9 cellular contexts compared by ENCODE assay signal in genomic region chr2:239106314-239106908, GRCh38.
DNase-seq lines count a peak whose midpoint lies in the region; ATAC-seq, FAIRE-seq and TF ChIP-seq lines count a peak whose summit lies in the region.
"Had no signal": no experiment of that assay in that cellular context is flagged by ENCODE, and none has a peak within 500 bp of the region (broad histone marks: within the 10 kb centered on the region; RNA-seq: fewer than 3 reads in every experiment).

No MANE protein-coding gene starts in this region.

- no peak overlapping the region for H3K27ac ChIP-seq in astrocyte (ENCODE audit: low read depth, low read length)
- H3K27ac ChIP-seq in transverse colon = no peak overlapping the region

- H3K4me1 ChIP-seq in astrocyte (ENCODE audit: insufficient read depth, low read length) (no peaks in the 10 kb centered on the region), transverse colon (peaks cover 0 to 6% (median 3%) of the 10 kb centered on the region in 4 donors)

- H3K27me3 ChIP-seq in astrocyte (ENCODE audit: insufficient read depth, low read length) = no peaks in the 10 kb centered on the region
- no peaks in the 10 kb centered on the region for H3K27me3 ChIP-seq in transverse colon

- no peak for ATAC-seq in GM19395 (IDR thresholded peaks at IDR 0.05; ENCODE audit: unreplicated experiment)

- WGBS in transverse colon (ENCODE audit: low coverage in 1 of 2), 2 donors = 57 to 71% methylated on average over 1 to 11 of the region's 11 CpGs

- TF ChIP-seq POLR2A in transverse colon (IDR thresholded peaks at IDR 0.05) = no peak

- DNase-seq in NCI-H345 (lab: John Stamatoyannopoulos, UW) (peak; percentile 31), NCI-H345 treated with DMSO at 0.1 percent for 48 hours (lab: John Stamatoyannopoulos, UW; ENCODE audit: unreplicated experiment) (no peak), NCI-H1694 (lab: John Stamatoyannopoulos, UW) (peak; percentile 39), astrocyte (ENCODE audit: low read depth) (peak; percentile 37), inferior parietal cortex (ENCODE audit: extremely low spot score) (peak; percentile 76), transverse colon (peak; percentile 44), NOMO-1 treated with dmso at 0.1 percent for 144 hours (lab: John Stamatoyannopoulos, UW; ENCODE audit: unreplicated experiment) (no peak)

- no peak overlapping the region for H3K4me2 ChIP-seq in astrocyte (ENCODE audit: low read length)

- H3K9me3 ChIP-seq in astrocyte (ENCODE audit: insufficient read depth, low read depth, low read length) (no peaks in the 10 kb centered on the region), transverse colon (no peaks in the 10 kb centered on the region)

- no peaks in the 10 kb centered on the region for H3K36me3 Mint-ChIP-seq in astrocyte (ENCODE audit: low read depth, unreplicated experiment)

- no peaks in the 10 kb centered on the region for H4K20me1 ChIP-seq in astrocyte (ENCODE audit: insufficient read depth, low read length)

- H3K27ac Mint-ChIP-seq in astrocyte (ENCODE audit: unreplicated experiment) = no peak overlapping the region
- H3K27ac Mint-ChIP-seq: activated naive CD8-positive, alpha-beta T cell had no signal

- no peak overlapping the region for H2AFZ ChIP-seq in astrocyte (ENCODE audit: low read depth, low read length)

- in situ Hi-C loops in transverse colon (cut with MboI; ENCODE audit: low pct_ligation_motif_present in 1 of 4, low pct_unique_long_range_greater_than_20kb in 1 of 4, low sequenced_read_pairs in 3 of 4) = no loop called here

- H3K4me3 ChIP-seq in astrocyte (ENCODE audit: insufficient read depth, low read depth, low read length) (no peak overlapping the region), transverse colon (no peak overlapping the region)

- H3K4me3 Mint-ChIP-seq in astrocyte (ENCODE audit: unreplicated experiment) = no peak overlapping the region
- H3K4me3 Mint-ChIP-seq: activated naive CD8-positive, alpha-beta T cell had no signal

- no peaks in the 10 kb centered on the region for H3K9me3 Mint-ChIP-seq in astrocyte (ENCODE audit: unreplicated experiment)

- no peaks in the 10 kb centered on the region for H3K4me1 Mint-ChIP-seq in astrocyte (ENCODE audit: low read depth, unreplicated experiment)

- no peak for TF ChIP-seq EP300 in transverse colon (IDR thresholded peaks at IDR 0.05; ENCODE audit: low read depth)

- peak; percentile 62 for TF ChIP-seq CTCF in astrocyte (IDR thresholded peaks at IDR 0.05; ENCODE audit: insufficient read depth, low read depth, low read length)
- peak in 4 of 5 experiments; percentile 29 to 43 (median 37) for TF ChIP-seq CTCF in transverse colon (IDR thresholded peaks at IDR 0.05)

- intact Hi-C loops in transverse colon (cut with DNase I; ENCODE audit: low total_unique reads) = loop anchor here (10.0 kb wide), 1 partner anchor 298 kb away; the partner anchor contains the start of gene HDAC4

- no peaks in the 10 kb centered on the region for H3K36me3 ChIP-seq in astrocyte (ENCODE audit: insufficient read depth, low read length)
- peaks cover 0 to 37% (median 7%) of the 10 kb centered on the region in 4 donors for H3K36me3 ChIP-seq in transverse colon

- no peaks in the 10 kb centered on the region for H3K79me2 ChIP-seq in astrocyte (ENCODE audit: insufficient read depth, low read length)

- no peak overlapping the region for H3K9ac ChIP-seq in astrocyte (ENCODE audit: low read length)

- H3K27me3 Mint-ChIP-seq in astrocyte (ENCODE audit: low read depth, unreplicated experiment) = no peaks in the 10 kb centered on the region
- H3K27me3 Mint-ChIP-seq: activated naive CD8-positive, alpha-beta T cell had no signal

- no peak for FAIRE-seq in astrocyte (lab: Jason Lieb, UNC)

Comparison
In these comparisons a context has a peak if more than half of its experiments do, and no peak if none do; other contexts are left out.
1. DNase-seq: peak in NCI-H345 (single experiment), NCI-H1694 (single experiment), astrocyte (single experiment), inferior parietal cortex (single experiment) and transverse colon (single experiment); none in NCI-H345 treated with DMSO at 0.1 percent for 48 hours (single experiment) and NOMO-1 treated with dmso at 0.1 percent for 144 hours (single experiment).